In the genomic region with DNA sequence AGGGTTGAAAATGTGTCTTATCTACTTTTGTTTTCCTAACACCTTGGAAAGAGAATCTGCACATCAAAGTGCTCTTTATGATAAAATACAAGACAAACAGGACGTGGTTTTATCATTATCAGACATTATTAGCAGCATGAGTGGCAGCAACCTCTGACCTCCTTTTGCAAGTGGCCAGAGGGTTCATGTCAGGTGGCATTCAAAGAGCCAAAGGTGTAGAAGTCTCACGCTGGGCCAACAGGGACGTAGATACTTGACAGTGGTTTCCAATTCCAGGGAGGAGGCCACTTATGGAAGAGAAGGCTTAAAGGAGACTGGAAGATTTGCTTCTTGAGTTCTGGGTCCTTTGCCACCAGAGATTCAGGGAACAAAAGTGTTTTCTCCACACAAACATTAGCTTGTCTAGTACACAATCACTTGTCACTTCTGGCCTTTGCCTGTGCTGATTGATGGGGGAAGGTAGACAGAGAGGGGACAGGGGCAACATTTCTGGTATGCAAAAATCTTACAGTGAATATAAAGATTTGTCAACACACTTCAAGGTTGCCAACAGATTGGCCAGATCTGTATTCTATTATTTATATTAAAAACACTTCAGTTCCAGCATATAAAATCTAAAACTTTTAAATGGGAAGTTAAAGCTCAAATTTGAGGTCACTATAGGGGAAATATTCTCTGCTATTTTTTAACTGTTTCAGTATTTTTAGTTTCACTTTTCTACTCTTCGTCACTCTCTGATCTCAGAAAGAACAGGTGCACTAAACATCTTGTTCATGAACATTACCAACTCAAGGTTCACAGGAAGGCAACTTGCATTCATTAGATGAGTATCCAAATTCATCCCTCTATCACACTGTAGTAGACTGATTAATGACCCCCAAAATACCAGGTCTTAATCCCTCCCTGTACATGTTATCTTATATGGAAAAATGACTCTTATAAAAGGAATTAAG, we compare ENCODE assay signal across 9 cellular contexts. TPM values are rescaled to one million over a fixed set of nuclear protein-coding genes. Genes with fewer than 3 reads are reported as not detected.
DNase-seq lines count a peak whose midpoint lies in the region; ATAC-seq and TF ChIP-seq lines count a peak whose summit lies in the region.
"Had no signal": no experiment of that assay in that cellular context is flagged by ENCODE, and none has a peak within 500 bp of the region (broad histone marks: within the 10 kb centered on the region; RNA-seq: fewer than 3 reads in every experiment).

No MANE protein-coding gene starts in this region.

- H3K4me2 ChIP-seq in KMS-11 (peak overlapping the region; percentile 26), PC-3 (ENCODE audit: low read length) (no peak overlapping the region)

- H3K4me3 ChIP-seq in KMS-11 (IDR thresholded peaks at IDR 0.05; ENCODE audit: insufficient read depth, low read depth, low read length): no peak overlapping the region
- H3K4me3 ChIP-seq in upper lobe of left lung: no peak overlapping the region
- no peak overlapping the region for H3K4me3 ChIP-seq in PC-3 (ENCODE audit: low read length)
- H3K4me3 ChIP-seq: lung had no signal

- peaks cover 0 to 3% (median 0%) of the 10 kb centered on the region in 9 donors for H3K9me3 Mint-ChIP-seq in naive thymus-derived CD8-positive, alpha-beta T cell

- peak overlapping the region; percentile 9 to 85 (median 50) for H3K27ac Mint-ChIP-seq in naive thymus-derived CD8-positive, alpha-beta T cell

- CTCF ChIA-PET in PC-3 (lab: Charles Lee): no interaction called here

- H3K4me1 ChIP-seq in KMS-11 (ENCODE audit: low read depth, poor library complexity, severe bottlenecking): peaks cover 29% of the 10 kb centered on the region
- peaks cover 0 to 16% (median 5%) of the 10 kb centered on the region in 4 donors for H3K4me1 ChIP-seq in upper lobe of left lung
- no peaks in the 10 kb centered on the region for H3K4me1 ChIP-seq in PC-3 (ENCODE audit: insufficient read depth, low read length)

- H3K27me3 Mint-ChIP-seq in naive thymus-derived CD8-positive, alpha-beta T cell: no peaks in the 10 kb centered on the region

- H3K27me3 ChIP-seq in KMS-11 (ENCODE audit: insufficient read depth, low read depth): no peaks in the 10 kb centered on the region
- H3K27me3 ChIP-seq in upper lobe of left lung: no peaks in the 10 kb centered on the region
- H3K27me3 ChIP-seq in PC-3 (ENCODE audit: low read length): no peaks in the 10 kb centered on the region

- TF ChIP-seq EP300 in upper lobe of left lung (IDR thresholded peaks at IDR 0.05): no peak

- H3K36me3 ChIP-seq in KMS-11 (ENCODE audit: insufficient read depth) (no peaks in the 10 kb centered on the region), upper lobe of left lung (no peaks in the 10 kb centered on the region), PC-3 (ENCODE audit: low read depth, low read length) (no peaks in the 10 kb centered on the region)

- DNase-seq in NCI-H82 (lab: John Stamatoyannopoulos, UW) (peak; percentile 37), NCI-H82 treated with DMSO at 0.1 percent for 48 hours (lab: John Stamatoyannopoulos, UW; ENCODE audit: unreplicated experiment) (no peak), HCEC 1CT (no peak), upper lobe of left lung (no peak), PC-3 (no peak)
- DNase-seq in naive thymus-derived CD8-positive, alpha-beta T cell: no peak

- 49 to 53% methylated on average over 4 of the region's 4 CpGs for WGBS in upper lobe of left lung, 2 donors

- POLR2A ChIA-PET in naive thymus-derived CD8-positive, alpha-beta T cell (lab: Charles Lee): no interaction called here
- POLR2A ChIA-PET in PC-3 (lab: Charles Lee; ENCODE audit: unreplicated experiment): no interaction called here

- intact Hi-C loops in PC-3 (cut with micrococcal nuclease): no loop called here

- ATAC-seq in GM21825 (IDR thresholded peaks at IDR 0.05; ENCODE audit: unreplicated experiment) (peak; percentile 65), upper lobe of left lung (ENCODE audit: low FRiP score in 2 of 2) (no peak), PC-3 (no peak)
- peak in 1 of 2 donors; percentile 35 for ATAC-seq in naive thymus-derived CD8-positive, alpha-beta T cell

- H4K20me1 ChIP-seq in KMS-11 (ENCODE audit: insufficient read depth): no peaks in the 10 kb centered on the region
- H4K20me1 ChIP-seq in PC-3 (ENCODE audit: low read length): no peaks in the 10 kb centered on the region

- H3K79me2 ChIP-seq in KMS-11 (ENCODE audit: insufficient read depth, low read depth) (no peaks in the 10 kb centered on the region), PC-3 (ENCODE audit: low read length) (no peaks in the 10 kb centered on the region)

- H3K9me2 ChIP-seq in PC-3 (replicated peaks; ENCODE audit: low read length): no peaks in the 10 kb centered on the region

- H2AFZ ChIP-seq in KMS-11 (ENCODE audit: low read depth) (0 out of 2 replicates have a peak overlapping the region, but pooled peaks have one; percentile 18), PC-3 (ENCODE audit: low read length) (no peak overlapping the region)

- peaks cover 0 to 3% (median 2%) of the 10 kb centered on the region in 3 donors for H3K36me3 Mint-ChIP-seq in naive thymus-derived CD8-positive, alpha-beta T cell

- TF ChIP-seq POLR2A in upper lobe of left lung (IDR thresholded peaks at IDR 0.05): no peak

- H3K4me1 Mint-ChIP-seq in naive thymus-derived CD8-positive, alpha-beta T cell: peaks cover 8 to 49% (median 30%) of the 10 kb centered on the region in 4 donors

- H3F3A ChIP-seq in PC-3 (ENCODE audit: low read length, unreplicated experiment): no peaks in the 10 kb centered on the region

- H3K9ac ChIP-seq in KMS-11 (0 out of 2 replicates have a peak overlapping the region, but pooled peaks have one; percentile 2), PC-3 (ENCODE audit: low read length) (no peak overlapping the region)

- H3K4me3 Mint-ChIP-seq in naive thymus-derived CD8-positive, alpha-beta T cell: peak overlapping the region in 9 of 10 donors; percentile 2 to 45 (median 21)

- TF ChIP-seq CTCF in KMS-11 (conservative IDR thresholded peaks at IDR 0.05; ENCODE audit: low read depth, low read length) (no peak), upper lobe of left lung (IDR thresholded peaks at IDR 0.05) (no peak), PC-3 (conservative IDR thresholded peaks at IDR 0.05; ENCODE audit: low read depth, low read length) (no peak)

- H3K27ac ChIP-seq in KMS-11 (no peak overlapping the region; the same call in 1 of the 2 replicates), upper lobe of left lung (peak overlapping the region in 1 of 4 donors; percentile 4), PC-3 (ENCODE audit: low read length) (no peak overlapping the region)

- BruUV-seq in PC-3 (replicated peaks; lab: Mats Ljungman, UMichigan): no TSS peak

- no peaks in the 10 kb centered on the region for H3K9me3 ChIP-seq in upper lobe of left lung
- no peaks in the 10 kb centered on the region for H3K9me3 ChIP-seq in PC-3 (ENCODE audit: low read length)

RNA-seq across cellular contexts. Expression of a gene that starts 52.1 kb away (rescaled TPM):
- 1 to 10 TPM; 4.9 to 5.1 TPM for total RNA-seq in naive thymus-derived CD8-positive, alpha-beta T cell
- polyA plus RNA-seq in naive thymus-derived CD8-positive, alpha-beta T cell: under 1 TPM; 0.23 to 0.90 (median 0.81) TPM
- 10 to 100 TPM in 1 of 6 donors, 1 to 10 TPM in 5; 2.2 to 12.5 (median 7.6) TPM for total RNA-seq in upper lobe of left lung
- 2.5 and 3.1 TPM in 2 replicates for total RNA-seq in PC-3 (2014; rRNA removed)
